In the genomic region with DNA sequence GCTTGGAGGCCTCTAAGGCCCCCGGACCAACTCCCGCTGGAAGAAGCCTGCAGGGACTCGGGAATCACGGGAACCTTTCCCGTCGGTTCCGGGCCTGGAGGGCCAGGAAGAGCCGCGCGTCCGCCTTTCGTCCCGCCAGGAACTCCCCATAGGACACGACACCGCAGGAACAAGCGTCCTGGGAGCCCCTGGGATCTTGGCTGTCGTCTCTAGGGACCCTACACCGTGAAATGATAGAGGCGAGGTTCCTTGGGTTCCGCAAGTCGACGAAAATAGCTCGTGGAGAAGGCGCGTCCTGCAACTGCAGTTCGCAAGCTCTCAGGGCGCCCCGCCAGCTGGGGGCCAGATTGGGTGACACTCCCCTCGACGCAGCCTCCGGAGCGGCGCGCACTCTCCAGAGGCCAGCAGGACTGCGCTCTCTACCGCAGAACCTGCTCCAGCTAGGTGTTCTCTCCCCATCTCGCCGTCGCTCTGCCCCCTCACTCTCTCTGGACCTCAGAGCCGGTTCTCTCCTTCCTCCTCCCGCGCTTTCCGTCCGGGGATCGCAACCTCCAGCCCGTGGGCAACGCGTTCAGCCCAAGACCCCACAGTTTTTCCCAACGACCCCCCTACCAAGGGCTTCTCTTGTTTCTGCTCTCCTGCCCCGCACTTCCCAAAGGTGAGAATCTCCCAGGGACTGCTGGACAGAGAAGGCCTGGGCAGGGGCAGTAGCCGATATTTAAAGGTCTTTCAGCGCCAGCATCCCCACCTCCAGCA, we compare ENCODE assay signal across 8 cellular contexts. TPM values are rescaled to one million over a fixed set of nuclear protein-coding genes. Genes with fewer than 3 reads are reported as not detected.
DNase-seq lines count a peak whose midpoint lies in the region; ATAC-seq and TF ChIP-seq lines count a peak whose summit lies in the region.

No MANE protein-coding gene starts in this region.

- peaks cover 7 to 78% of the 10 kb centered on the region in 2 donors for H3K27me3 ChIP-seq in left lung
- H3K27me3 ChIP-seq in tibial artery: no peaks in the 10 kb centered on the region

- H3K9me3 ChIP-seq in left lung (no peaks in the 10 kb centered on the region), tibial artery (no peaks in the 10 kb centered on the region)

- H3K4me3 ChIP-seq in astrocyte of the cerebellum (ENCODE audit: low read depth, low read length): peak overlapping the region; percentile 82
- H3K4me3 ChIP-seq in left lung: peak overlapping the region; percentile 52 to 61
- peak overlapping the region; percentile 62 to 81 for H3K4me3 ChIP-seq in tibial artery

- H3K36me3 ChIP-seq in left lung (no peaks in the 10 kb centered on the region), tibial artery (peaks cover 0 to 12% (median under 1%) of the 10 kb centered on the region in 3 donors)

- peak; percentile 56 for DNase-seq in activated CD8-positive, alpha-beta memory T cell treated with anti-CD3 and anti-CD28 coated beads, Interleukin-2, amount 50 U/mL, for 48 hours
- DNase-seq in activated CD8-positive, alpha-beta memory T cell treated with anti-CD3 and anti-CD28 coated beads for 24 hours: no peak
- DNase-seq in astrocyte of the cerebellum (ENCODE audit: low read depth) (no peak), left lung (peak; percentile 75 to 87), tibial artery (peak; percentile 76 to 88)
- DNase-seq in stimulated activated CD4-positive, alpha-beta T cell treated with anti-CD3 and anti-CD28 coated beads, Interleukin-2, amount 100 ng/mL, for 48 hours: no peak

- peak overlapping the region; percentile 7 to 91 for H3K27ac ChIP-seq in left lung
- H3K27ac ChIP-seq in tibial artery: peak overlapping the region; percentile 92 to 96

- peaks cover 4 to 31% of the 10 kb centered on the region in 2 donors for H3K4me1 ChIP-seq in left lung
- peaks cover 0 to 32% (median 11%) of the 10 kb centered on the region in 4 donors for H3K4me1 ChIP-seq in tibial artery

- intact Hi-C loops in left lung (cut with DNase I): no loop called here
- intact Hi-C loops in tibial artery (cut with DNase I; ENCODE audit: low total_unique reads): no loop called here

- peak; percentile 63 for ATAC-seq in left lung
- ATAC-seq in GM18907 (IDR thresholded peaks at IDR 0.05; ENCODE audit: unreplicated experiment): no peak
- no peak for ATAC-seq in HG02973 (IDR thresholded peaks at IDR 0.05; ENCODE audit: unreplicated experiment)

- in situ Hi-C loops in astrocyte of the cerebellum (cut with HindIII; ENCODE audit: low sequenced_read_pairs): no loop called here

- TF ChIP-seq CTCF in astrocyte of the cerebellum (IDR thresholded peaks at IDR 0.05; ENCODE audit: low read depth, low read length, missing control alignments): no peak
- TF ChIP-seq CTCF in left lung (IDR thresholded peaks at IDR 0.05): no peak
- no peak for TF ChIP-seq CTCF in tibial artery (IDR thresholded peaks at IDR 0.05)

RNA-seq across cellular contexts. Expression of a gene that starts 0.8 kb away (rescaled TPM):
- total RNA-seq in left lung: 10 to 100 TPM; 14.0 to 39.3 TPM

Comparison
In these comparisons a context has a peak if more than half of its experiments do, and no peak if none do; other contexts are left out.
1. DNase-seq: peak in activated CD8-positive, alpha-beta memory T cell treated with anti-CD3 and anti-CD28 coated beads, Interleukin-2, amount 50 U/mL, for 48 hours (single experiment), left lung (2 of 2) and tibial artery (2 of 2); none in activated CD8-positive, alpha-beta memory T cell treated with anti-CD3 and anti-CD28 coated beads for 24 hours (single experiment), astrocyte of the cerebellum (single experiment) and stimulated activated CD4-positive, alpha-beta T cell treated with anti-CD3 and anti-CD28 coated beads, Interleukin-2, amount 100 ng/mL, for 48 hours (0 of 2).
2. Peak in every context shown above with its lines, with median percentiles within 50 percentile points of each other: H3K4me3 ChIP-seq.